In genomic region chr6:118565317-118565960, GRCh38 we compare ENCODE assay signal across 8 cellular contexts. TPM values are rescaled to one million over a fixed set of nuclear protein-coding genes. Genes with fewer than 3 reads are reported as not detected.
A peak's percentile ranks its signal among the peaks of the same experiment; 100 is the strongest.
DNase-seq lines count a peak whose midpoint lies in the region; ATAC-seq and TF ChIP-seq lines count a peak whose summit lies in the region.

No MANE protein-coding gene starts in this region.

- H3K9me2 ChIP-seq in GM23248 (ENCODE audit: insufficient read depth) = no peaks in the 10 kb centered on the region

- H3K9ac ChIP-seq in GM23248 = no peak overlapping the region

- H4K20me1 ChIP-seq in GM23248 (ENCODE audit: insufficient read depth) = no peaks in the 10 kb centered on the region; the same call in 1 of the 2 replicates

- ATAC-seq in heart right ventricle (peak in 5 of 8 donors; percentile 34 to 52 (median 37)), GM21576 (IDR thresholded peaks at IDR 0.05; ENCODE audit: unreplicated experiment) (peak; percentile 99), gastroesophageal sphincter (no peak)

- peak; percentile 4 to 56 (median 33) for TF ChIP-seq CTCF in heart right ventricle (IDR thresholded peaks at IDR 0.05)
- peak; percentile 32 for TF ChIP-seq CTCF in fibroblast of villous mesenchyme (IDR thresholded peaks at IDR 0.05; ENCODE audit: insufficient read depth, low read depth, low read length)
- peak in 2 of 4 experiments; percentile 16 to 31 for TF ChIP-seq CTCF in gastroesophageal sphincter (IDR thresholded peaks at IDR 0.05)

- no peaks in the 10 kb centered on the region for H3K9me3 ChIP-seq in heart right ventricle
- no peaks in the 10 kb centered on the region for H3K9me3 ChIP-seq in GM23248 (ENCODE audit: low read depth)
- H3K9me3 ChIP-seq in gastroesophageal sphincter = no peaks in the 10 kb centered on the region

- in situ Hi-C loops in SK-MEL-5 (cut with HindIII; ENCODE audit: low pct_unique_long_range_greater_than_20kb, low sequenced_read_pairs) = no loop called here
- in situ Hi-C loops in GM23248 (cut with MboI) = no loop called here

- H2AFZ ChIP-seq in GM23248 = no peak overlapping the region

- DNase-seq in heart right ventricle (no peak), cardiac septum (ENCODE audit: low spot score) (no peak), HT-29 (ENCODE audit: low spot score) (peak; percentile 65), SK-MEL-5 (ENCODE audit: low read depth, low spot score) (peak; percentile 50), fibroblast of villous mesenchyme (ENCODE audit: low read depth) (no peak), GM23248 (no peak)

- H3K36me3 ChIP-seq in heart right ventricle (peaks cover 0 to 17% (median 4%) of the 10 kb centered on the region in 9 donors), GM23248 (ENCODE audit: low read depth) (peaks cover 6% of the 10 kb centered on the region; the same call in 1 of the 2 replicates), gastroesophageal sphincter (peaks cover 0 to 14% of the 10 kb centered on the region in 2 donors)

- intact Hi-C loops in heart right ventricle (cut with DNase I) (loop anchor here in 4 of 10 donors (5.0 to 10.0 kb wide), 4 partner anchors 49 to 283 kb away; no protein-coding TSS in a partner anchor), cardiac septum (cut with DNase I) (loop anchor here (5.0 kb wide), 1 partner anchor 52 kb away; no protein-coding TSS in a partner anchor)

- H3K4me3 ChIP-seq in heart right ventricle (no peak overlapping the region), fibroblast of villous mesenchyme (ENCODE audit: low read depth, low read length) (no peak overlapping the region), GM23248 (no peak overlapping the region), gastroesophageal sphincter (no peak overlapping the region)

- TF ChIP-seq EP300 in gastroesophageal sphincter (IDR thresholded peaks at IDR 0.05) = no peak

- no peak overlapping the region for H3K4me2 ChIP-seq in GM23248 (ENCODE audit: unreplicated experiment)

- TF ChIP-seq POLR2A in gastroesophageal sphincter (IDR thresholded peaks at IDR 0.05) = no peak

- H3K79me2 ChIP-seq in GM23248 (ENCODE audit: insufficient read depth) = peaks cover 91% of the 10 kb centered on the region

- peaks cover 0 to 16% (median 8%) of the 10 kb centered on the region in 9 donors for H3K4me1 ChIP-seq in heart right ventricle
- H3K4me1 ChIP-seq in GM23248 (ENCODE audit: insufficient read depth) = peaks cover 20% of the 10 kb centered on the region
- H3K4me1 ChIP-seq in gastroesophageal sphincter = peaks cover 0 to 28% (median 2%) of the 10 kb centered on the region in 3 donors

- H3F3A ChIP-seq in GM23248 (ENCODE audit: insufficient read depth) = peaks cover 11% of the 10 kb centered on the region; the same call in 1 of the 2 replicates

- H3K27ac ChIP-seq in heart right ventricle (no peak overlapping the region), GM23248 (no peak overlapping the region), gastroesophageal sphincter (no peak overlapping the region)

- 73 to 75% methylated on average over 5 of the region's 5 CpGs for WGBS in heart right ventricle, 2 donors
- 90 to 93% methylated on average over 5 of the region's 5 CpGs for WGBS in GM23248 (ENCODE audit: low coverage in 1 of 2, low lambda C conversion rate in 2 of 2, missing lambda C conversion rate in 2 of 2), 2 experiments
- WGBS in gastroesophageal sphincter (ENCODE audit: low coverage in 1 of 2), 2 donors = 71 to 79% methylated on average over 4 to 5 of the region's 5 CpGs

- H3K27me3 ChIP-seq in heart right ventricle = no peaks in the 10 kb centered on the region
- no peaks in the 10 kb centered on the region for H3K27me3 ChIP-seq in GM23248 (replicated peaks; ENCODE audit: insufficient read depth)
- no peaks in the 10 kb centered on the region for H3K27me3 ChIP-seq in gastroesophageal sphincter

RNA-seq across cellular contexts. Expression of gene PLN, which starts 17.3 kb away (rescaled TPM):
- total RNA-seq in heart right ventricle = 1,000 to 10,000 TPM; 1,787 to 3,094 (median 2,650) TPM
- polyA plus RNA-seq in heart right ventricle = 100 to 1,000 TPM; 764 to 848 TPM
- 2,070 TPM for total RNA-seq in cardiac septum
- total RNA-seq in HT-29 (2014; rRNA removed; shearing (Covaris generic)) = not detected in 2 replicates
- not detected in 2 replicates for total RNA-seq in SK-MEL-5 (2014; rRNA removed; shearing (Covaris generic))
- not detected in 2 replicates for polyA plus RNA-seq in SK-MEL-5 (2015; cell fraction: cytosol; rRNA removed)
- not detected in 2 replicates for polyA plus RNA-seq in SK-MEL-5 (2015; cell fraction: nucleus; rRNA removed)
- 5.2 and 7.4 TPM in 2 replicates for total RNA-seq in fibroblast of villous mesenchyme
- total RNA-seq in GM23248 (2014; rRNA removed; shearing (Covaris generic)) = not detected in 2 replicates
- polyA plus RNA-seq in GM23248 (2016; fragmentation: Nextera tagmentation; extraction: Ambion mirVana) = 0.49 TPM in 1 of 2 replicates, not detected in the other
- 100 to 1,000 TPM; 318 to 555 (median 484) TPM for total RNA-seq in gastroesophageal sphincter

Comparison
In these comparisons a context has a peak if more than half of its experiments do, and no peak if none do; other contexts are left out.
1. DNase-seq: peak in HT-29 (single experiment) and SK-MEL-5 (single experiment); none in heart right ventricle (0 of 2), cardiac septum (single experiment), fibroblast of villous mesenchyme (single experiment) and GM23248 (single experiment).
2. RNA of gene PLN, which starts 17.3 kb away (total RNA-seq): 1,787 to 3,094 TPM in heart right ventricle, 2,070 TPM in cardiac septum (single experiment) and 318 to 555 TPM in gastroesophageal sphincter; 5.2 to 7.4 TPM in fibroblast of villous mesenchyme, not detected in HT-29, not detected in SK-MEL-5 and not detected in GM23248; every median in the first group is over 10 times any median in the second.